Comparison of ENCODE assay signal across 1 cellular context in the genomic region with DNA sequence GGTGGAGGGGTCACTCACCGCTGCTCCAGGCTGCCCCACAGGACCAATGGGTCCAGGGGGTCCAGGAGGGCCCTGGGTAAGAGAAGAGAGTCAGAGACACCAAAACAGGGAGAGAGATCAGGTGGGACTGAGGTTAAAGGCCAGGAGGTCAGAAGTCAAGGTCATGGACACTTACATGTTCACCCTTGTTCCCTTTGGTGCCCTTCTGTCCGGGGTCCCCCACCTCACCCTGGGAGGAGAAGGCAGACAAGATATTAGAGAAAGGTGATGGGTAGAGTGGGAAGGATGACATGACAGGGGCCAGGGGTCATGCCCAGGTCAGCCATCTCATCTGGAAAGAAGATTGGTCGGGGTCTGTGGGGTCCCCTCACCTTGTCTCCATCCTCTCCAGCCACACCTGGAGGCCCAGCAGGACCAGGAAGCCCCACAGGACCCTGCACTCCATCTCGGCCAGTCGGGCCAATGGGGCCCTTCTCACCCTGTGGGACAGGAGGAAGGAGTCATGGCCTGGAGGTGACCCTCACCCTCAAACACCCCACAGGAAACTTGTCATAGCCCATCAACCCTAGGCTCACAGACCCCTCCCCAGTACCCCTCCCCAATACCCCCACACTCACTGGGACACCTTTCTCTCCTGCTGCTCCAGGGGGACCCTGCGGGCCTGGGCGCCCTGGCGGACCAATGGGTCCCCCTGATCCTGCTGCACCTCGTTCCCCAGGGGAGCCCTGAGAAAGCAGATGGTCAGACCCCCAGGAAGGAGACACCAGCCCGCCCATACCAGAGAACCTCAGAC.
A peak's percentile ranks its signal among the peaks of the same experiment; 100 is the strongest.
TF ChIP-seq lines count a peak whose summit lies in the region.

No MANE protein-coding gene starts in this region.

TF ChIP-seq in GM12878, 131 proteins besides CTCF, POLR2A, EP300 and RAD21:
- TF ChIP-seq NR2C1 (IDR thresholded peaks at IDR 0.05) (peak; percentile 51), CEBPB (IDR thresholded peaks at IDR 0.05; ENCODE audit: borderline replicate concordance in 1 of 2, low read depth in 2 of 2, low read length in 2 of 2) (no peak), NR2F1 (conservative IDR thresholded peaks at IDR 0.05) (peak; percentile 78)
TF ChIP-seq in GM12878: peak in this region for 2.
